In the genomic region with DNA sequence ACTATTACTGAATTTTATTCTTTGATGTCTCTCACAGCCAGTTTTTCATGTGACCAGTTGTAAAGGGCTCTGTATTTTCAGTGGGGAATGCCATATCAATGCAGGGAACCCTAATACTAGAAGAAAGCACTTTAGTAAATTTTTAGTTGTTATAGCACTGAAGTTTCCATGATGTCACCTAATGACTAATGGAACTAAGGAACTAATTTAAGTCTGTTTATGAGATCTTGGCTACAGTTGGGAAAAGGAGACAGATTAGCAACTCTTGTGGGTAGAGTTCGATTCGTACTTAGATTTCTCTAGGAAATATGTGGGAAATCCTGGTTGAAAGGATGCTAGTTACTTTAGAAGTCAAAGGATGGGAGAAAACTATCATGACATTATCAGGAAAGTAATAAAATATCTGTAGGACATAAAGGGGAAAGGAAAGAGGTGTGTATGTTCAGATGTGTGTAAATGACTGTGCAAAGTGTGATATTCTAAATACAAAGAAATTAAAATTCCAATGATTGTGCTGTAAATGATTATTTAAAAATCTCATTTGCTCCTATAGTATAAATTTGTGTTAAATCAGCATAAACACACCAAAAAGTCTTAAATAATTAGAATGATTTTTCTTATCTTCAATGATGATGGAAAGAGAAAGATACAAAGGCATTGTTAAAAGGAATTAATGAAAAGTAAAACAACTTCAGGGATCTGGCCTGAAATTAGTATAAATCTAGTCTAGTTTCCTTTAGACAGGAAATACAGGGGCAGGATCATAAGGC, we compare ENCODE assay signal across 25 cellular contexts.
A peak's percentile ranks its signal among the peaks of the same experiment; 100 is the strongest.
DNase-seq lines count a peak whose midpoint lies in the region; ATAC-seq and TF ChIP-seq lines count a peak whose summit lies in the region.
"Had no signal": no experiment of that assay in that cellular context is flagged by ENCODE, and none has a peak within 500 bp of the region (broad histone marks: within the 10 kb centered on the region; RNA-seq: fewer than 3 reads in every experiment).

No MANE protein-coding gene starts in this region.

- H3K4me1 ChIP-seq in SJSA1 (replicated peaks) = peaks cover 36% of the 10 kb centered on the region
- no peaks in the 10 kb centered on the region for H3K4me1 ChIP-seq in testis
- no peaks in the 10 kb centered on the region for H3K4me1 ChIP-seq in left lung
- H3K4me1 ChIP-seq: gastrocnemius medialis had no signal

- H3K36me3 ChIP-seq in SJSA1 (peaks cover 29% of the 10 kb centered on the region), testis (ENCODE audit: low read depth, missing control alignments) (no peaks in the 10 kb centered on the region), left lung (peaks cover 0 to 11% of the 10 kb centered on the region in 2 donors)
- H3K36me3 ChIP-seq: gastrocnemius medialis, WERI-Rb-1 had no signal

- TF ChIP-seq CTCF in fibroblast of mammary gland (conservative IDR thresholded peaks at IDR 0.05; ENCODE audit: control insufficient read depth, insufficient read depth, low read depth, low read length) = no peak
- TF ChIP-seq CTCF in retinal pigment epithelial cell (conservative IDR thresholded peaks at IDR 0.05; ENCODE audit: low read depth, low read length) = no peak
- no peak for TF ChIP-seq CTCF in testis (IDR thresholded peaks at IDR 0.05)
- TF ChIP-seq CTCF in left lung (IDR thresholded peaks at IDR 0.05) = no peak

- TF ChIP-seq POLR2A in testis (IDR thresholded peaks at IDR 0.05) = no peak

- WGBS in testis, 2 donors = 84 to 95% methylated on average over 2 of the region's 2 CpGs

- H3K27ac ChIP-seq in SJSA1 (peak overlapping the region; percentile 27; the same call in 1 of the 2 replicates), testis (no peak overlapping the region), left lung (no peak overlapping the region)
- H3K27ac ChIP-seq: gastrocnemius medialis, WERI-Rb-1 had no signal

- H3K27me3 ChIP-seq in SJSA1 (replicated peaks) (no peaks in the 10 kb centered on the region), testis (no peaks in the 10 kb centered on the region), left lung (no peaks in the 10 kb centered on the region)
- H3K27me3 ChIP-seq: gastrocnemius medialis, tibial nerve had no signal

- peak; percentile 22 for DNase-seq in ELR (ENCODE audit: low read depth)
- DNase-seq in SJSA1 (ENCODE audit: low read depth in 1 of 2, low spot score in 2 of 2) = peak in 1 of 2 experiments; percentile 16
- peak; percentile 57 for DNase-seq in fibroblast of mammary gland (ENCODE audit: low read depth)
- peak; percentile 33 for DNase-seq in retinal pigment epithelial cell (ENCODE audit: low read depth)
- no peak for DNase-seq in testis
- no peak for DNase-seq in left colon
- DNase-seq in left lung = no peak
- DNase-seq: activated CD4-positive, alpha-beta T cell treated with anti-CD3 and anti-CD28 coated beads, Interleukin-2, amount 10 ng/mL, durations not matched to agents 7 days and 5 days; activated CD8-positive, alpha-beta memory T cell treated with anti-CD3 and anti-CD28 coated beads, Interleukin-2, amount 10 ng/mL, durations not matched to agents 7 days and 5 days; anterior cingulate cortex; CD4-positive, CD25-positive, alpha-beta regulatory T cell; central memory CD4-positive, alpha-beta T cell; gastrocnemius medialis; hippocampal formation; immature natural killer cell; NCI-H1048; NCI-H187 treated with DMSO at 0.1 percent for 48 hours; NCI-H345; NCI-H774; right cardiac atrium; stimulated activated naive CD8-positive, alpha-beta T cell treated with anti-CD3 and anti-CD28 coated beads, Interleukin-15, Interleukin-2, amounts not matched to agents 100 U/mL and 50 U/mL, for 24 hours; WERI-Rb-1 had no signal

- H3K9me3 ChIP-seq in SJSA1 (replicated peaks) (no peaks in the 10 kb centered on the region), testis (no peaks in the 10 kb centered on the region), left lung (no peaks in the 10 kb centered on the region)
- H3K9me3 ChIP-seq: gastrocnemius medialis, tibial nerve had no signal

- intact Hi-C loops in testis (cut with DNase I; ENCODE audit: low total_unique reads) (no loop called here), left colon (cut with DNase I, micrococcal nuclease) (no loop called here), left lung (cut with DNase I) (no loop called here)

- no peak for ATAC-seq in HG02973 (IDR thresholded peaks at IDR 0.05; ENCODE audit: unreplicated experiment)
- no peak for ATAC-seq in left colon
- ATAC-seq in left lung = no peak
- ATAC-seq: activated CD8-positive, alpha-beta memory T cell treated with anti-CD3 and anti-CD28 coated beads, Interleukin-2, amount 10 ng/mL, durations not matched to agents 7 days and 5 days; gastrocnemius medialis; natural killer cell treated with Interleukin-12 subunit alpha and Interleukin-12 subunit beta and Interleukin-15 and Interleukin-18, amount 100 ng/mL, for 72 hours; stimulated activated naive CD8-positive, alpha-beta T cell treated with anti-CD3 and anti-CD28 coated beads, Interleukin-15, Interleukin-2, amounts not matched to agents 100 U/mL and 50 U/mL, for 24 hours had no signal

- no peak overlapping the region for H3K4me3 ChIP-seq in SJSA1
- H3K4me3 ChIP-seq in fibroblast of mammary gland (ENCODE audit: control insufficient read depth, low read depth, low read length) = no peak overlapping the region
- H3K4me3 ChIP-seq in retinal pigment epithelial cell (ENCODE audit: low read length) = no peak overlapping the region
- H3K4me3 ChIP-seq in testis = no peak overlapping the region
- no peak overlapping the region for H3K4me3 ChIP-seq in left lung
- H3K4me3 ChIP-seq: gastrocnemius medialis, tibial nerve had no signal

Comparison
In these comparisons a context has a peak if more than half of its experiments do, and no peak if none do; other contexts are left out.
1. DNase-seq: peak in ELR (single experiment), fibroblast of mammary gland (single experiment) and retinal pigment epithelial cell (single experiment); none in testis (single experiment), left colon (0 of 2) and left lung (0 of 2).